10 cellular contexts compared by ENCODE assay signal in genomic region chr17:40574292-40574691, GRCh38. TPM values are rescaled to one million over a fixed set of nuclear protein-coding genes. Genes with fewer than 3 reads are reported as not detected.
"Had no signal": no experiment of that assay in that cellular context is flagged by ENCODE, and none has a peak within 500 bp of the region (broad histone marks: within the 10 kb centered on the region; RNA-seq: fewer than 3 reads in every experiment).

No MANE protein-coding gene starts in this region.

- H3K4me3 Mint-ChIP-seq: GM23338, H9, HFFc6, IgD-negative memory B cell had no signal

- FAIRE-seq: H1, H54, HepG2 had no signal

- H3K27ac ChIP-seq: HL-60 had no signal

- ATAC-seq: GM23338, HepG2 had no signal

- H3K4me2 ChIP-seq: GM23338 had no signal

- H2AFZ ChIP-seq: GM23338 had no signal

- H3K9me3 Mint-ChIP-seq: GM23338 had no signal

- H3K4me1 Mint-ChIP-seq: GM23338, H9 had no signal

- H3K27ac Mint-ChIP-seq: GM23338, H9, HFFc6 had no signal

- DNase-seq: H9, HCEC 1CT, HFFc6, KG1 had no signal

- H3K4me3 ChIP-seq: GM23338 had no signal

- H3K27me3 Mint-ChIP-seq: IgD-negative memory B cell had no signal

RNA-seq across cellular contexts. Expression of gene CCR7, which starts 9.0 kb away (rescaled TPM):
- total RNA-seq: HFFc6 had no signal
